1 cellular context compared by ENCODE assay signal in genomic region chr1:37476087-37476452, GRCh38.
TF ChIP-seq lines count a peak whose summit lies in the region.

No MANE protein-coding gene starts in this region.

TF ChIP-seq in HEK293, 187 proteins besides CTCF, POLR2A, EP300 and RAD21 (continued from another document):
- TF ChIP-seq REST (tag by site-specific recombination; IDR thresholded peaks at IDR 0.05), result no peak
- TF ChIP-seq GLIS2 (tag by site-specific recombination; IDR thresholded peaks at IDR 0.05), result no peak
- no peak for TF ChIP-seq YY1 (tag by site-specific recombination; IDR thresholded peaks at IDR 0.05)
- no peak for TF ChIP-seq ZSCAN30 (tag by site-specific recombination; IDR thresholded peaks at IDR 0.05)
- TF ChIP-seq KLF10 (tag by site-specific recombination; IDR thresholded peaks at IDR 0.05), result no peak
- no peak for TF ChIP-seq ZNF555 (tag by site-specific recombination; conservative IDR thresholded peaks at IDR 0.05)
